In the genomic region with DNA sequence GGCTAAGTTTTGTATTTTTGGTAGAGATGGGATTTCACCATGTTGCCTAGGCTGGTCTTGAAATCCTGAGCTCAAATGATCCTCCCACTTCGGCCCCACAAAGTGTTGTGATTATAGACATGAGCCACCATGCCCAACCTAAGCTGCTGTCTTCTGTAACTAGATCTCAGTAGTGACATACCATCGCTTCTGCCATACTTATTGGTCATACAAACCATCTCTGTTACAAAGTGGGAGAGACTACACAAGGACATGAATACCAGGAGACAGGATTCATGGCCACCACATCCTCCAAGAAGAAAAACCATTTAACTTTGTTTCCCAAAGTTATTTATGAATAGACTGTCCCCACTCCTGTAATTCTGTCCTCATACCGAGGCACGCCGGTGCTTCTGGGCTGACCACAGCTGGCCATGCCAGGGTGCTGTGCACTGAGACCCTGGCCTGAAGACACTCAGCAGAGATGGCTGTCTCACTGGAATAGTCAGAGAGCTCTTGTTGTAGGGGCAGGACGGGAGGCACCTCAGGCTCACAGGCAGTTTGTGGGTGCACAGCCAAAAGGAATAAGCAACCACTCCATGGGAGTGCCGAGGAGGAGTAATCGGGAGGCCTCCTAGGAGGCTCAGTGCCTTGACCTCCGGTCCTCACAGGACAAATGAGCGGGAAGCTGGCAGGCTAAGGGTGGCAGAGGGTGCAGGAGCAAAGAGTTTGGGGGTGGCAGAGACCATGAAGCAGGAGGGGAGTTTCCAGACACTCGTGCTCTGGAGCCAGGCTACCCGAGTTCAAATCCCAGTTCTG, we compare ENCODE assay signal across 2 cellular contexts.
TF ChIP-seq lines count a peak whose summit lies in the region.

No MANE protein-coding gene starts in this region.

TF ChIP-seq in IMR-90, 13 proteins besides CTCF, POLR2A, EP300 and RAD21:
- TF ChIP-seq, protein P1, sequence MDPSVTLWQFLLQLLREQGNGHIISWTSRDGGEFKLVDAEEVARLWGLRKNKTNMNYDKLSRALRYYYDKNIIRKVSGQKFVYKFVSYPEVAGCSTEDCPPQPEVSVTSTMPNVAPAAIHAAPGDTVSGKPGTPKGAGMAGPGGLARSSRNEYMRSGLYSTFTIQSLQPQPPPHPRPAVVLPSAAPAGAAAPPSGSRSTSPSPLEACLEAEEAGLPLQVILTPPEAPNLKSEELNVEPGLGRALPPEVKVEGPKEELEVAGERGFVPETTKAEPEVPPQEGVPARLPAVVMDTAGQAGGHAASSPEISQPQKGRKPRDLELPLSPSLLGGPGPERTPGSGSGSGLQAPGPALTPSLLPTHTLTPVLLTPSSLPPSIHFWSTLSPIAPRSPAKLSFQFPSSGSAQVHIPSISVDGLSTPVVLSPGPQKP (IDR thresholded peaks at IDR 0.05; ENCODE audit: borderline replicate concordance, low read depth, low read length), result no peak
- TF ChIP-seq NFE2L2 (IDR thresholded peaks at IDR 0.05; ENCODE audit: low read depth, low read length), result no peak
- TF ChIP-seq BHLHE40 (IDR thresholded peaks at IDR 0.05; ENCODE audit: low read depth, low read length), result no peak
- TF ChIP-seq RFX5 (IDR thresholded peaks at IDR 0.05; ENCODE audit: low read depth, low read length), result no peak
- TF ChIP-seq, protein P2, sequence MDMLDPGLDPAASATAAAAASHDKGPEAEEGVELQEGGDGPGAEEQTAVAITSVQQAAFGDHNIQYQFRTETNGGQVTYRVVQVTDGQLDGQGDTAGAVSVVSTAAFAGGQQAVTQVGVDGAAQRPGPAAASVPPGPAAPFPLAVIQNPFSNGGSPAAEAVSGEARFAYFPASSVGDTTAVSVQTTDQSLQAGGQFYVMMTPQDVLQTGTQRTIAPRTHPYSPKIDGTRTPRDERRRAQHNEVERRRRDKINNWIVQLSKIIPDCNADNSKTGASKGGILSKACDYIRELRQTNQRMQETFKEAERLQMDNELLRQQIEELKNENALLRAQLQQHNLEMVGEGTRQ (IDR thresholded peaks at IDR 0.05; ENCODE audit: low read depth, low read length), result no peak
- no peak for TF ChIP-seq RCOR1 (IDR thresholded peaks at IDR 0.05; ENCODE audit: insufficient replicate concordance, low read length)
- TF ChIP-seq CHD1 (IDR thresholded peaks at IDR 0.05; ENCODE audit: low read depth, low read length), result no peak
- TF ChIP-seq MAZ (IDR thresholded peaks at IDR 0.05; ENCODE audit: borderline replicate concordance, low read depth, low read length), result no peak
- no peak for TF ChIP-seq MXI1 (IDR thresholded peaks at IDR 0.05; ENCODE audit: borderline replicate concordance, low read depth, low read length)
- no peak for TF ChIP-seq CEBPB (IDR thresholded peaks at IDR 0.05; ENCODE audit: low read depth, low read length)

TF ChIP-seq in WTC11, 78 proteins besides CTCF, POLR2A, EP300 and RAD21:
- TF ChIP-seq GABPB1 (CRISPR knock-in tag; IDR thresholded peaks at IDR 0.05) (no peak), JUN (CRISPR knock-in tag; IDR thresholded peaks at IDR 0.05) (no peak), NR1H2 (CRISPR knock-in tag; IDR thresholded peaks at IDR 0.05) (no peak), ZNF263 (CRISPR knock-in tag; IDR thresholded peaks at IDR 0.05; ENCODE audit: low read depth) (no peak), ZNF671 (CRISPR knock-in tag; IDR thresholded peaks at IDR 0.05) (no peak), ZNF138 (CRISPR knock-in tag; conservative IDR thresholded peaks at IDR 0.05) (no peak), FOXJ3 (CRISPR knock-in tag; IDR thresholded peaks at IDR 0.05; ENCODE audit: borderline replicate concordance) (no peak), ZNF396 (CRISPR knock-in tag; IDR thresholded peaks at IDR 0.05; ENCODE audit: borderline replicate concordance) (no peak), IRF1 (CRISPR knock-in tag; IDR thresholded peaks at IDR 0.05) (no peak), NFYB (CRISPR knock-in tag; conservative IDR thresholded peaks at IDR 0.05; ENCODE audit: low read depth) (no peak), ZBTB21 (CRISPR knock-in tag; IDR thresholded peaks at IDR 0.05; ENCODE audit: borderline replicate concordance) (no peak), PRDM15 (CRISPR knock-in tag; IDR thresholded peaks at IDR 0.05) (no peak), GRHL2 (CRISPR knock-in tag; IDR thresholded peaks at IDR 0.05; ENCODE audit: insufficient replicate concordance, severe bottlenecking) (no peak), TCF7 (CRISPR knock-in tag; IDR thresholded peaks at IDR 0.05; ENCODE audit: low read depth) (no peak), HMGXB4 (CRISPR knock-in tag; IDR thresholded peaks at IDR 0.05) (no peak)
- TF ChIP-seq, protein P3, sequence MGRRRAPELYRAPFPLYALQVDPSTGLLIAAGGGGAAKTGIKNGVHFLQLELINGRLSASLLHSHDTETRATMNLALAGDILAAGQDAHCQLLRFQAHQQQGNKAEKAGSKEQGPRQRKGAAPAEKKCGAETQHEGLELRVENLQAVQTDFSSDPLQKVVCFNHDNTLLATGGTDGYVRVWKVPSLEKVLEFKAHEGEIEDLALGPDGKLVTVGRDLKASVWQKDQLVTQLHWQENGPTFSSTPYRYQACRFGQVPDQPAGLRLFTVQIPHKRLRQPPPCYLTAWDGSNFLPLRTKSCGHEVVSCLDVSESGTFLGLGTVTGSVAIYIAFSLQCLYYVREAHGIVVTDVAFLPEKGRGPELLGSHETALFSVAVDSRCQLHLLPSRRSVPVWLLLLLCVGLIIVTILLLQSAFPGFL (CRISPR knock-in tag; IDR thresholded peaks at IDR 0.05; ENCODE audit: borderline replicate concordance), result no peak
- TF ChIP-seq, protein P4, sequence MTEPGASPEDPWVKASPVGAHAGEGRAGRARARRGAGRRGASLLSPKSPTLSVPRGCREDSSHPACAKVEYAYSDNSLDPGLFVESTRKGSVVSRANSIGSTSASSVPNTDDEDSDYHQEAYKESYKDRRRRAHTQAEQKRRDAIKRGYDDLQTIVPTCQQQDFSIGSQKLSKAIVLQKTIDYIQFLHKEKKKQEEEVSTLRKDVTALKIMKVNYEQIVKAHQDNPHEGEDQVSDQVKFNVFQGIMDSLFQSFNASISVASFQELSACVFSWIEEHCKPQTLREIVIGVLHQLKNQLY (CRISPR knock-in tag; IDR thresholded peaks at IDR 0.05), result no peak
- TF ChIP-seq, protein P5, sequence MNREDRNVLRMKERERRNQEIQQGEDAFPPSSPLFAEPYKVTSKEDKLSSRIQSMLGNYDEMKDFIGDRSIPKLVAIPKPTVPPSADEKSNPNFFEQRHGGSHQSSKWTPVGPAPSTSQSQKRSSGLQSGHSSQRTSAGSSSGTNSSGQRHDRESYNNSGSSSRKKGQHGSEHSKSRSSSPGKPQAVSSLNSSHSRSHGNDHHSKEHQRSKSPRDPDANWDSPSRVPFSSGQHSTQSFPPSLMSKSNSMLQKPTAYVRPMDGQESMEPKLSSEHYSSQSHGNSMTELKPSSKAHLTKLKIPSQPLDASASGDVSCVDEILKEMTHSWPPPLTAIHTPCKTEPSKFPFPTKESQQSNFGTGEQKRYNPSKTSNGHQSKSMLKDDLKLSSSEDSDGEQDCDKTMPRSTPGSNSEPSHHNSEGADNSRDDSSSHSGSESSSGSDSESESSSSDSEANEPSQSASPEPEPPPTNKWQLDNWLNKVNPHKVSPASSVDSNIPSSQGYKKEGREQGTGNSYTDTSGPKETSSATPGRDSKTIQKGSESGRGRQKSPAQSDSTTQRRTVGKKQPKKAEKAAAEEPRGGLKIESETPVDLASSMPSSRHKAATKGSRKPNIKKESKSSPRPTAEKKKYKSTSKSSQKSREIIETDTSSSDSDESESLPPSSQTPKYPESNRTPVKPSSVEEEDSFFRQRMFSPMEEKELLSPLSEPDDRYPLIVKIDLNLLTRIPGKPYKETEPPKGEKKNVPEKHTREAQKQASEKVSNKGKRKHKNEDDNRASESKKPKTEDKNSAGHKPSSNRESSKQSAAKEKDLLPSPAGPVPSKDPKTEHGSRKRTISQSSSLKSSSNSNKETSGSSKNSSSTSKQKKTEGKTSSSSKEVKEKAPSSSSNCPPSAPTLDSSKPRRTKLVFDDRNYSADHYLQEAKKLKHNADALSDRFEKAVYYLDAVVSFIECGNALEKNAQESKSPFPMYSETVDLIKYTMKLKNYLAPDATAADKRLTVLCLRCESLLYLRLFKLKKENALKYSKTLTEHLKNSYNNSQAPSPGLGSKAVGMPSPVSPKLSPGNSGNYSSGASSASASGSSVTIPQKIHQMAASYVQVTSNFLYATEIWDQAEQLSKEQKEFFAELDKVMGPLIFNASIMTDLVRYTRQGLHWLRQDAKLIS (CRISPR knock-in tag; IDR thresholded peaks at IDR 0.05; ENCODE audit: borderline replicate concordance), result no peak
